In genomic region chr6:34912715-34913464, GRCh38 we compare ENCODE assay signal across 7 cellular contexts. TPM values are rescaled to one million over a fixed set of nuclear protein-coding genes. Genes with fewer than 3 reads are reported as not detected.
DNase-seq lines count a peak whose midpoint lies in the region; ATAC-seq and TF ChIP-seq lines count a peak whose summit lies in the region.

No MANE protein-coding gene starts in this region.

- 53% methylated on average over 3 of the region's 3 CpGs for WGBS in right lobe of liver (ENCODE audit: insufficient coverage, low coverage, low lambda C conversion rate, missing lambda C conversion rate)

- TF ChIP-seq POLR2A in right lobe of liver (IDR thresholded peaks at IDR 0.05), result no peak

- no peak overlapping the region for H3K4me3 ChIP-seq in right lobe of liver

- H3K27me3 ChIP-seq in right lobe of liver, result no peaks in the 10 kb centered on the region

- H3K4me1 ChIP-seq in right lobe of liver, result no peaks in the 10 kb centered on the region

- no peaks in the 10 kb centered on the region for H3K9me3 ChIP-seq in right lobe of liver

- no peak overlapping the region for H3K27ac ChIP-seq in right lobe of liver

- ATAC-seq in GM18907 (IDR thresholded peaks at IDR 0.05; ENCODE audit: unreplicated experiment) (peak; percentile 74), HG03432 (IDR thresholded peaks at IDR 0.05; ENCODE audit: unreplicated experiment) (peak; percentile 75), right lobe of liver (no peak), GM19328 (IDR thresholded peaks at IDR 0.05; ENCODE audit: unreplicated experiment) (no peak)

- TF ChIP-seq CTCF in right lobe of liver (IDR thresholded peaks at IDR 0.05), result no peak

- DNase-seq in activated T-helper 9 cell treated with anti-CD3 and anti-CD28 coated beads, Interleukin-2, amount 50 U/mL, for 16 hours (ENCODE audit: low read depth), result peak; percentile 7
- DNase-seq in non-pigmented ciliary epithelial cell (ENCODE audit: low read depth), result peak; percentile 73
- DNase-seq in right lobe of liver, result no peak
- no peak for DNase-seq in HuH-7 (ENCODE audit: low spot score)

- intact Hi-C loops in right lobe of liver (cut with DNase I), result no loop called here

- H3K36me3 ChIP-seq in right lobe of liver, result no peaks in the 10 kb centered on the region

RNA-seq across cellular contexts. Expression of gene ANKS1A, which starts 23.8 kb away (rescaled TPM):
- total RNA-seq in right lobe of liver, result 10 to 100 TPM in 4 of 6 experiments, 1 to 10 TPM in 2; 6.7 to 17.4 (median 10.5) TPM

RNA-seq across cellular contexts. Expression of gene TAF11, which starts 25.0 kb away (rescaled TPM):
- 10 to 100 TPM in 3 of 6 experiments, 1 to 10 TPM in 3; 8.9 to 13.4 (median 10.3) TPM for total RNA-seq in right lobe of liver

Comparison
In these comparisons a context has a peak if more than half of its experiments do, and no peak if none do; other contexts are left out.
1. ATAC-seq: peak in GM18907 (single experiment) and HG03432 (single experiment); none in right lobe of liver (0 of 4) and GM19328 (single experiment).
2. DNase-seq: peak in activated T-helper 9 cell treated with anti-CD3 and anti-CD28 coated beads, Interleukin-2, amount 50 U/mL, for 16 hours (single experiment) and non-pigmented ciliary epithelial cell (single experiment); none in right lobe of liver (0 of 3) and HuH-7 (single experiment).